8 cellular contexts compared by ENCODE assay signal in the genomic region with DNA sequence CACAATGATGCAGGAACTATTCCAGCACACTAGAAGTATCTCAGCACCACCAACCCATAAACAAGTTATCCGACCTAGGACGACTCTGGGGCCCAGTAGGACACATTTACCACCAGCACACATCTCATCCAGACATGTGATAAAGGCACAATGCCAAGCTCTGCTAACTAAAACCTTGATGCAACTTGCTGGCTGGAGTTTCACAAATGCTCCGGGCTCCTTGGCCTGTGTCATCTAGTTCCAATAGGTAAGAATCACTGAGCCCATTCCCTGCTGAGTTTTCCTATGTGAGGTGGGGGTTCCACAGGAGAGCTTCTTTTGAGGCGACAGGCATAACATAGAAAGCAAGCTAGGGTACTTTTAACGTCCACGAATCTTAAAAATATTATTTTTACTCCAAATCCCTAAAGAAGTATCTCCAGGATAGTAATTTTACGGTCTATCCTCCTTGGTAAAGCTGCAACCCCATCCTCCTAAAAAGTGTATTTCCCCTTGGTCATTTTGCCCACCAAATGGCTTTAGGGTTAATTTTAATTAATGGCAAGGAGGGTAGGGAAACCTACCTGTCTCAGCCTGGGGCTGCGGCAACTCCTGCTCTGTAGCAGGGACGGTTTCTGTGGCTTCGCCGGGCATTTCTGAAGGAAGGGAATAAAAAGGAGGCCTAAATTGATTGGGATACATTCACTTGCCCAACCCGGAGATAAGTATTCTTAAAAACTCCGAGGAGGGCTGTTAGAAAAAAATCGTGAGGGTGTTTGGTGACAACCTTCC. TPM values are rescaled to one million over a fixed set of nuclear protein-coding genes. Genes with fewer than 3 reads are reported as not detected.
DNase-seq lines count a peak whose midpoint lies in the region; ATAC-seq and TF ChIP-seq lines count a peak whose summit lies in the region.

No MANE protein-coding gene starts in this region.

- CTCF ChIA-PET in AG04450 (lab: Charles Lee), result interaction anchor here (0.8 kb wide), 1 partner anchor 87 kb away, joined by 3 read pairs; no protein-coding TSS in a partner anchor

- H3K4me1 Mint-ChIP-seq in natural killer cell, result peaks cover 68 to 70% of the 10 kb centered on the region in 2 donors

- intact Hi-C loops in natural killer cell (cut with micrococcal nuclease), result no loop called here

- H3K9me3 Mint-ChIP-seq in natural killer cell, result no peaks in the 10 kb centered on the region

- H3K36me3 Mint-ChIP-seq in natural killer cell, result peaks cover 15% of the 10 kb centered on the region

- peak overlapping the region; percentile 91 for H3K27ac ChIP-seq in AG04450 (ENCODE audit: low read depth, low read length)
- H3K27ac ChIP-seq in WERI-Rb-1, result peak overlapping the region; percentile 92

- POLR2A ChIA-PET in AG04450 (lab: Yijun Ruan, JAX), result interaction anchor here (1.0 to 1.2 kb wide), 3 partner anchors 9 to 79 kb away, joined by 3 read pairs; a partner anchor contains a TSS

- H3K27me3 Mint-ChIP-seq in natural killer cell (ENCODE audit: low read depth in 2 of 2), result no peaks in the 10 kb centered on the region

- no peak for TF ChIP-seq CTCF in AG04450 (IDR thresholded peaks at IDR 0.05; ENCODE audit: low read depth, low read length)
- no peak for TF ChIP-seq CTCF in WERI-Rb-1 (IDR thresholded peaks at IDR 0.05; ENCODE audit: low read depth, low read length)
- TF ChIP-seq CTCF in fibroblast of mammary gland (conservative IDR thresholded peaks at IDR 0.05; ENCODE audit: control insufficient read depth, insufficient read depth, low read depth, low read length), result no peak
- TF ChIP-seq CTCF in natural killer cell (IDR thresholded peaks at IDR 0.05), result no peak

- H3K27ac Mint-ChIP-seq in natural killer cell, result peak overlapping the region; percentile 98

- H3K27me3 ChIP-seq in AG04450 (ENCODE audit: control insufficient read depth, insufficient read depth, low read length), result no peaks in the 10 kb centered on the region
- no peaks in the 10 kb centered on the region for H3K27me3 ChIP-seq in WERI-Rb-1 (ENCODE audit: insufficient read depth, low read depth, severe bottlenecking)

- H3K4me3 ChIP-seq in AG04450 (ENCODE audit: low read depth, low read length), result peak overlapping the region; percentile 99
- peak overlapping the region; percentile 96 for H3K4me3 ChIP-seq in WERI-Rb-1 (ENCODE audit: low read depth, low read length)
- H3K4me3 ChIP-seq in fibroblast of mammary gland (ENCODE audit: control insufficient read depth, low read depth, low read length), result peak overlapping the region; percentile 100

- DNase-seq in AG04450 (ENCODE audit: low read depth, low spot score), result peak; percentile 48
- DNase-seq in HCEC 1CT, result peak; percentile 75
- DNase-seq in WERI-Rb-1, result no peak
- DNase-seq in fibroblast of mammary gland (ENCODE audit: low read depth), result peak; percentile 91
- no peak for DNase-seq in natural killer cell

- H3K9me3 ChIP-seq in AG04450 (ENCODE audit: control insufficient read depth, insufficient read depth, low read length) (no peaks in the 10 kb centered on the region; the same call in 1 of the 2 replicates), WERI-Rb-1 (ENCODE audit: severe bottlenecking) (no peaks in the 10 kb centered on the region)

- peak overlapping the region; percentile 99 for H3K4me3 Mint-ChIP-seq in natural killer cell

- H3K36me3 ChIP-seq in WERI-Rb-1, result peaks cover 81% of the 10 kb centered on the region

- no peak for ATAC-seq in natural killer cell
- no peak for ATAC-seq in GM18519 (IDR thresholded peaks at IDR 0.05; ENCODE audit: low FRiP score, unreplicated experiment)
- ATAC-seq in GM21825 (IDR thresholded peaks at IDR 0.05; ENCODE audit: unreplicated experiment), result no peak
- no peak for ATAC-seq in HG02870 (IDR thresholded peaks at IDR 0.05; ENCODE audit: unreplicated experiment)

RNA-seq across cellular contexts. Expression of a gene that starts 1.0 kb away (rescaled TPM):
- polyA plus RNA-seq in AG04450 (2011; rRNA removed), result 596 and 723 TPM in 2 replicates
- 368 and 381 TPM in 2 replicates for polyA minus RNA-seq in AG04450 (2011; rRNA and poly(A)+ RNA removed)
- 100 to 1,000 TPM; 644 to 785 (median 695) TPM for total RNA-seq in natural killer cell

RNA-seq across cellular contexts. Expression of a gene that starts 28.0 kb away (rescaled TPM):
- 6.2 and 6.7 TPM in 2 replicates for polyA plus RNA-seq in AG04450 (2011; rRNA removed)
- polyA minus RNA-seq in AG04450 (2011; rRNA and poly(A)+ RNA removed), result 2.4 and 4.8 TPM in 2 replicates
- total RNA-seq in natural killer cell, result 10 to 100 TPM; 10.1 to 11.9 (median 10.4) TPM

RNA-seq across cellular contexts. Expression of a gene that starts 36.0 kb away (rescaled TPM):
- polyA plus RNA-seq in AG04450 (2011; rRNA removed), result 80.1 and 112 TPM in 2 replicates
- polyA minus RNA-seq in AG04450 (2011; rRNA and poly(A)+ RNA removed), result 18.8 and 44.0 TPM in 2 replicates
- 10 to 100 TPM; 79.2 to 93.8 (median 93.4) TPM for total RNA-seq in natural killer cell

RNA-seq across cellular contexts. Expression of a gene that starts 39.0 kb away (rescaled TPM):
- polyA plus RNA-seq in AG04450 (2011; rRNA removed), result 4.7 and 4.8 TPM in 2 replicates
- polyA minus RNA-seq in AG04450 (2011; rRNA and poly(A)+ RNA removed), result 1.8 and 3.1 TPM in 2 replicates
- total RNA-seq in natural killer cell, result 1 to 10 TPM in 1 of 3 donors, under 1 TPM in 1, not detected in 1; 0.16 to 1.4 TPM

Comparison
In these comparisons a context has a peak if more than half of its experiments do, and no peak if none do; other contexts are left out.
1. DNase-seq: peak in AG04450 (single experiment), HCEC 1CT (single experiment) and fibroblast of mammary gland (single experiment); none in WERI-Rb-1 (single experiment) and natural killer cell (single experiment).
2. Peak in every context shown above with its lines, with median percentiles within 50 percentile points of each other: H3K4me3 ChIP-seq.